In genomic region chr20:21047981-21048380, GRCh38 we compare ENCODE assay signal across 28 cellular contexts. TPM values are rescaled to one million over a fixed set of nuclear protein-coding genes. Genes with fewer than 3 reads are reported as not detected.
"Had no signal": no experiment of that assay in that cellular context is flagged by ENCODE, and none has a peak within 500 bp of the region (broad histone marks: within the 10 kb centered on the region; RNA-seq: fewer than 3 reads in every experiment).

No MANE protein-coding gene starts in this region.

- H3K4me1 ChIP-seq: left ventricle myocardium inferior, suprapubic skin, tibial nerve, uterus had no signal

- H3K27me3 ChIP-seq: neural progenitor cell, tibial nerve, uterus had no signal

- H3K36me3 ChIP-seq: left ventricle myocardium inferior, neural progenitor cell, suprapubic skin, tibial nerve, uterus had no signal

- DNase-seq: activated CD4-positive, alpha-beta T cell treated with anti-CD3 and anti-CD28 coated beads, Interleukin-2, amount 50 U/mL, for 1 hour; activated CD8-positive, alpha-beta T cell treated with anti-CD3 and anti-CD28 coated beads, Interleukin-2, amount 10 ng/mL, durations not matched to agents 7 days and 5 days; activated T-cell treated with anti-CD3 and anti-CD28 coated beads, Interleukin-2, amount 50 U/mL, for 24 hours; aorta; effector CD4-positive, alpha-beta T cell; glutamatergic neuron; hippocampal formation; left ventricle myocardium inferior; naive thymus-derived CD8-positive, alpha-beta T cell; small intestine; stimulated activated CD4-positive, alpha-beta T cell treated with anti-CD3 and anti-CD28 coated beads, Interleukin-2, amount 100 ng/mL, for 24 hours; stimulated activated naive CD8-positive, alpha-beta T cell treated with anti-CD3 and anti-CD28 coated beads, Interleukin-15, amount 100 ng/mL, for 72 hours; uterus had no signal

- H3K4me3 ChIP-seq: left ventricle myocardium inferior, neural progenitor cell, suprapubic skin, tibial nerve, uterus had no signal

- H3K27ac ChIP-seq: left ventricle myocardium inferior, neural progenitor cell, suprapubic skin, tibial nerve, uterus, VCaP had no signal

- ATAC-seq: activated CD4-positive, CD25-positive, alpha-beta regulatory T cell treated with anti-CD3 and anti-CD28 coated beads, Interleukin-2, amount 50 U/mL, for 24 hours; activated CD8-positive, alpha-beta T cell treated with anti-CD3 and anti-CD28 coated beads, Interleukin-2, amount 10 ng/mL, durations not matched to agents 7 days and 5 days; esophagus mucosa; naive thymus-derived CD8-positive, alpha-beta T cell; sciatic nerve had no signal

- H3K9me3 ChIP-seq: left ventricle myocardium inferior, suprapubic skin, uterus had no signal

RNA-seq across cellular contexts. Expression of gene LINC00237, which starts 58.2 kb away (rescaled TPM):
- total RNA-seq: activated CD8-positive, alpha-beta T cell treated with anti-CD3 and anti-CD28 coated beads, Interleukin-2, amount 10 ng/mL, durations not matched to agents 7 days and 5 days; activated naive CD4-positive, alpha-beta T cell treated with anti-CD3 and anti-CD28 coated beads, Interleukin-2, amount 50 U/mL, for 72 hours; activated T-helper 17 cell treated with anti-CD3 and anti-CD28 coated beads, Interleukin-2, amount 50 U/mL, for 72 hours; aorta; cardiac septum; esophagus mucosa; left ventricle myocardium inferior; lung microvascular endothelial cell; mesothelial cell of epicardium; naive thymus-derived CD8-positive, alpha-beta T cell; omental fat pad; posterior vena cava; renal cortical epithelial cell; sciatic nerve; tibial nerve; uterus had no signal
